Comparison of ENCODE assay signal across 1 cellular context in genomic region chr17:48671697-48672171, GRCh38.
TF ChIP-seq lines count a peak whose summit lies in the region.

No MANE protein-coding gene starts in this region.

TF ChIP-seq in HepG2, 621 proteins besides CTCF, POLR2A, EP300 and RAD21 (continued from another document and continues in another):
- no peak for TF ChIP-seq ZNF281 (CRISPR knock-in tag; IDR thresholded peaks at IDR 0.05; ENCODE audit: borderline replicate concordance)
- no peak for TF ChIP-seq ZNF280B (CRISPR knock-in tag; IDR thresholded peaks at IDR 0.05; ENCODE audit: borderline replicate concordance)
- no peak for TF ChIP-seq HES4 (CRISPR knock-in tag; IDR thresholded peaks at IDR 0.05; ENCODE audit: borderline replicate concordance)
- TF ChIP-seq DMTF1 (CRISPR knock-in tag; IDR thresholded peaks at IDR 0.05): 0 out of 2 replicates have a peak, but pooled peaks have one; percentile 60
- TF ChIP-seq PLSCR1 (CRISPR knock-in tag; IDR thresholded peaks at IDR 0.05; ENCODE audit: borderline replicate concordance): no peak
- TF ChIP-seq BRD4 (CRISPR knock-in tag; IDR thresholded peaks at IDR 0.05): no peak
- TF ChIP-seq NFE2L1 (CRISPR knock-in tag; IDR thresholded peaks at IDR 0.05; ENCODE audit: borderline replicate concordance): no peak
- TF ChIP-seq ZC3H4 (CRISPR knock-in tag; IDR thresholded peaks at IDR 0.05; ENCODE audit: borderline replicate concordance): no peak
- no peak for TF ChIP-seq PHF21A (CRISPR knock-in tag; IDR thresholded peaks at IDR 0.05)
- TF ChIP-seq CBX1 (IDR thresholded peaks at IDR 0.05; ENCODE audit: low read depth): no peak
- TF ChIP-seq HNF4G (IDR thresholded peaks at IDR 0.05; ENCODE audit: borderline replicate concordance, low read depth, low read length): no peak
- no peak for TF ChIP-seq HNF4G (CRISPR knock-in tag; IDR thresholded peaks at IDR 0.05; ENCODE audit: borderline replicate concordance, low read depth)
- TF ChIP-seq PBX3 (CRISPR knock-in tag; IDR thresholded peaks at IDR 0.05; ENCODE audit: borderline replicate concordance): no peak
- TF ChIP-seq LRRFIP1 (CRISPR knock-in tag; conservative IDR thresholded peaks at IDR 0.05): no peak
- no peak for TF ChIP-seq NCOA1 (CRISPR knock-in tag; IDR thresholded peaks at IDR 0.05)
- no peak for TF ChIP-seq BHLHE40 (IDR thresholded peaks at IDR 0.05; ENCODE audit: low read length)
- no peak for TF ChIP-seq ZNF317 (CRISPR knock-in tag; IDR thresholded peaks at IDR 0.05)
- TF ChIP-seq HNRNPUL1 (IDR thresholded peaks at IDR 0.05; ENCODE audit: low read depth, low read length): no peak
- TF ChIP-seq PREB (CRISPR knock-in tag; IDR thresholded peaks at IDR 0.05): no peak
- TF ChIP-seq MTERF4 (CRISPR knock-in tag; IDR thresholded peaks at IDR 0.05): no peak
- TF ChIP-seq TFDP2 (CRISPR knock-in tag; IDR thresholded peaks at IDR 0.05): no peak
- TF ChIP-seq HHEX (CRISPR knock-in tag; IDR thresholded peaks at IDR 0.05): no peak
- TF ChIP-seq ZNF460 (CRISPR knock-in tag; IDR thresholded peaks at IDR 0.05; ENCODE audit: borderline replicate concordance): no peak
- TF ChIP-seq DPF2 (CRISPR knock-in tag; IDR thresholded peaks at IDR 0.05; ENCODE audit: borderline replicate concordance, low read depth): no peak
- no peak for TF ChIP-seq ZMYM2 (CRISPR knock-in tag; IDR thresholded peaks at IDR 0.05)
- no peak for TF ChIP-seq AGO2 (optimal IDR thresholded peaks at IDR 0.05; ENCODE audit: low read depth, low read length)
- TF ChIP-seq PAF1 (CRISPR knock-in tag; IDR thresholded peaks at IDR 0.05): no peak
- no peak for TF ChIP-seq AKNA (CRISPR knock-in tag; IDR thresholded peaks at IDR 0.05; ENCODE audit: borderline replicate concordance)
- TF ChIP-seq XRCC5 (optimal IDR thresholded peaks at IDR 0.05; ENCODE audit: low read length): peak; percentile 93
- TF ChIP-seq SNRNP70 (IDR thresholded peaks at IDR 0.05; ENCODE audit: low read depth, low read length): no peak
- no peak for TF ChIP-seq RXRA (CRISPR knock-in tag; IDR thresholded peaks at IDR 0.05)
- no peak for TF ChIP-seq ZBTB21 (CRISPR knock-in tag; IDR thresholded peaks at IDR 0.05)
- TF ChIP-seq HMGXB4 (CRISPR knock-in tag; IDR thresholded peaks at IDR 0.05; ENCODE audit: borderline replicate concordance in 1 of 2, low read depth in 1 of 2): peak; percentile 69 to 72; a peak in 2 of 4 replicates
- TF ChIP-seq XBP1 (CRISPR knock-in tag; IDR thresholded peaks at IDR 0.05): no peak
- no peak for TF ChIP-seq FIP1L1 (IDR thresholded peaks at IDR 0.05; ENCODE audit: borderline replicate concordance, insufficient read depth, low read depth, low read length)
- no peak for TF ChIP-seq HOXD1 (CRISPR knock-in tag; IDR thresholded peaks at IDR 0.05)
- TF ChIP-seq CHCHD3 (CRISPR knock-in tag; IDR thresholded peaks at IDR 0.05): no peak
- TF ChIP-seq ZNF207 (IDR thresholded peaks at IDR 0.05; ENCODE audit: borderline replicate concordance): no peak
- TF ChIP-seq NFE2 (CRISPR knock-in tag; IDR thresholded peaks at IDR 0.05): no peak
